14 cellular contexts compared by ENCODE assay signal in genomic region chr2:126645211-126645618, GRCh38. TPM values are rescaled to one million over a fixed set of nuclear protein-coding genes. Genes with fewer than 3 reads are reported as not detected.
DNase-seq lines count a peak whose midpoint lies in the region; ATAC-seq, FAIRE-seq and TF ChIP-seq lines count a peak whose summit lies in the region.
"Had no signal": no experiment of that assay in that cellular context is flagged by ENCODE, and none has a peak within 500 bp of the region (broad histone marks: within the 10 kb centered on the region; RNA-seq: fewer than 3 reads in every experiment).

No MANE protein-coding gene starts in this region.

- H3K27me3 ChIP-seq in upper lobe of left lung, result no peaks in the 10 kb centered on the region

- TF ChIP-seq POLR2A in upper lobe of left lung (IDR thresholded peaks at IDR 0.05), result no peak

- no peak for FAIRE-seq in urothelium cell line (lab: Jason Lieb, UNC)
- FAIRE-seq: small intestine had no signal

- H3K4me1 Mint-ChIP-seq in activated naive CD8-positive, alpha-beta T cell treated with anti-CD3 and anti-CD28 coated beads, Interleukin-2, amount 50 U/mL, for 24 hours, result peaks cover 13% of the 10 kb centered on the region
- H3K4me1 Mint-ChIP-seq in activated naive CD8-positive, alpha-beta T cell treated with anti-CD3 and anti-CD28 coated beads for 36 hours, result peaks cover 11% of the 10 kb centered on the region
- H3K4me1 Mint-ChIP-seq: stimulated activated effector memory CD8-positive, alpha-beta T cell treated with anti-CD3 and anti-CD28 coated beads, Interleukin-12 subunit alpha, Interleukin-12 subunit beta, amount 100 ng/mL, for 72 hours had no signal

- no peak overlapping the region for H3K27ac ChIP-seq in upper lobe of left lung

- no peaks in the 10 kb centered on the region for H3K27me3 Mint-ChIP-seq in activated naive CD8-positive, alpha-beta T cell treated with anti-CD3 and anti-CD28 coated beads, Interleukin-2, amount 50 U/mL, for 24 hours
- H3K27me3 Mint-ChIP-seq in activated naive CD8-positive, alpha-beta T cell treated with anti-CD3 and anti-CD28 coated beads for 36 hours, result no peaks in the 10 kb centered on the region

- no peak for DNase-seq in activated naive CD8-positive, alpha-beta T cell treated with anti-CD3 and anti-CD28 coated beads, Interleukin-2, amount 50 U/mL, for 24 hours
- DNase-seq in activated naive CD8-positive, alpha-beta T cell treated with anti-CD3 and anti-CD28 coated beads for 36 hours, result no peak
- peak; percentile 1 for DNase-seq in urothelium cell line (ENCODE audit: low spot score)
- DNase-seq in HPDE6-E6E7 (ENCODE audit: extremely low spot score), result no peak
- DNase-seq in NCI-H82 treated with DMSO at 0.1 percent for 48 hours (lab: John Stamatoyannopoulos, UW; ENCODE audit: unreplicated experiment), result no peak
- no peak for DNase-seq in upper lobe of left lung
- DNase-seq: 8988T; effector memory CD8-positive, alpha-beta T cell; small intestine had no signal

- H3K4me1 ChIP-seq in upper lobe of left lung, result no peaks in the 10 kb centered on the region

- no peaks in the 10 kb centered on the region for H3K36me3 Mint-ChIP-seq in activated naive CD8-positive, alpha-beta T cell treated with anti-CD3 and anti-CD28 coated beads, Interleukin-2, amount 50 U/mL, for 24 hours (ENCODE audit: low read depth)
- H3K36me3 Mint-ChIP-seq in activated naive CD8-positive, alpha-beta T cell treated with anti-CD3 and anti-CD28 coated beads for 36 hours, result no peaks in the 10 kb centered on the region
- H3K36me3 Mint-ChIP-seq: stimulated activated effector memory CD8-positive, alpha-beta T cell treated with anti-CD3 and anti-CD28 coated beads, Interleukin-12 subunit alpha, Interleukin-12 subunit beta, amount 100 ng/mL, for 72 hours; WTC11 had no signal

- TF ChIP-seq CTCF in upper lobe of left lung (IDR thresholded peaks at IDR 0.05), result no peak

- no peaks in the 10 kb centered on the region for H3K9me3 ChIP-seq in upper lobe of left lung

- 76 to 79% methylated on average over 1 of the region's 1 CpG for WGBS in upper lobe of left lung, 2 donors

- peaks cover 3% of the 10 kb centered on the region for H3K9me3 Mint-ChIP-seq in activated naive CD8-positive, alpha-beta T cell treated with anti-CD3 and anti-CD28 coated beads, Interleukin-2, amount 50 U/mL, for 24 hours
- H3K9me3 Mint-ChIP-seq in activated naive CD8-positive, alpha-beta T cell treated with anti-CD3 and anti-CD28 coated beads for 36 hours, result no peaks in the 10 kb centered on the region
- H3K9me3 Mint-ChIP-seq: stimulated activated effector memory CD8-positive, alpha-beta T cell treated with anti-CD3 and anti-CD28 coated beads, Interleukin-12 subunit alpha, Interleukin-12 subunit beta, amount 100 ng/mL, for 72 hours had no signal

- no peaks in the 10 kb centered on the region for H3K36me3 ChIP-seq in upper lobe of left lung

- no peak overlapping the region for H3K4me3 Mint-ChIP-seq in activated naive CD8-positive, alpha-beta T cell treated with anti-CD3 and anti-CD28 coated beads, Interleukin-2, amount 50 U/mL, for 24 hours
- no peak overlapping the region for H3K4me3 Mint-ChIP-seq in activated naive CD8-positive, alpha-beta T cell treated with anti-CD3 and anti-CD28 coated beads for 36 hours
- H3K4me3 Mint-ChIP-seq: effector memory CD8-positive, alpha-beta T cell; stimulated activated effector memory CD8-positive, alpha-beta T cell treated with anti-CD3 and anti-CD28 coated beads, Interleukin-12 subunit alpha, Interleukin-12 subunit beta, amount 100 ng/mL, for 72 hours; WTC11 had no signal

- H3K27ac Mint-ChIP-seq in activated naive CD8-positive, alpha-beta T cell treated with anti-CD3 and anti-CD28 coated beads, Interleukin-2, amount 50 U/mL, for 24 hours, result peak overlapping the region; percentile 13
- no peak overlapping the region for H3K27ac Mint-ChIP-seq in activated naive CD8-positive, alpha-beta T cell treated with anti-CD3 and anti-CD28 coated beads for 36 hours
- H3K27ac Mint-ChIP-seq: effector memory CD8-positive, alpha-beta T cell; stimulated activated effector memory CD8-positive, alpha-beta T cell treated with anti-CD3 and anti-CD28 coated beads, Interleukin-12 subunit alpha, Interleukin-12 subunit beta, amount 100 ng/mL, for 72 hours; WTC11 had no signal

- ATAC-seq in activated naive CD8-positive, alpha-beta T cell treated with anti-CD3 and anti-CD28 coated beads, Interleukin-2, amount 50 U/mL, for 24 hours, result peak; percentile 54
- ATAC-seq in HG02852 (IDR thresholded peaks at IDR 0.05; ENCODE audit: unreplicated experiment) (peak; percentile 77), HG03571 (IDR thresholded peaks at IDR 0.05; ENCODE audit: unreplicated experiment) (peak; percentile 53), upper lobe of left lung (ENCODE audit: low FRiP score in 2 of 2) (no peak)
- ATAC-seq: HCT116; stimulated activated effector memory CD8-positive, alpha-beta T cell treated with anti-CD3 and anti-CD28 coated beads, Interleukin-12 subunit alpha, Interleukin-12 subunit beta, amount 100 ng/mL, for 72 hours; WTC11 had no signal

- no peak for TF ChIP-seq EP300 in upper lobe of left lung (IDR thresholded peaks at IDR 0.05)

- H3K4me3 ChIP-seq in upper lobe of left lung, result no peak overlapping the region

RNA-seq across cellular contexts. Expression of gene GYPC, which starts 10.7 kb away (rescaled TPM):
- 100 to 1,000 TPM; 171 to 179 TPM for total RNA-seq in activated naive CD8-positive, alpha-beta T cell treated with anti-CD3 and anti-CD28 coated beads for 36 hours
- total RNA-seq in upper lobe of left lung, result 100 to 1,000 TPM in 2 of 6 donors, 10 to 100 TPM in 4; 61.0 to 107 (median 77.5) TPM

Comparison
In these comparisons a context has a peak if more than half of its experiments do, and no peak if none do; other contexts are left out.
1. ATAC-seq: peak in activated naive CD8-positive, alpha-beta T cell treated with anti-CD3 and anti-CD28 coated beads, Interleukin-2, amount 50 U/mL, for 24 hours (single experiment), HG02852 (single experiment) and HG03571 (single experiment); none in upper lobe of left lung (0 of 2).